8 cellular contexts compared by ENCODE assay signal in the genomic region with DNA sequence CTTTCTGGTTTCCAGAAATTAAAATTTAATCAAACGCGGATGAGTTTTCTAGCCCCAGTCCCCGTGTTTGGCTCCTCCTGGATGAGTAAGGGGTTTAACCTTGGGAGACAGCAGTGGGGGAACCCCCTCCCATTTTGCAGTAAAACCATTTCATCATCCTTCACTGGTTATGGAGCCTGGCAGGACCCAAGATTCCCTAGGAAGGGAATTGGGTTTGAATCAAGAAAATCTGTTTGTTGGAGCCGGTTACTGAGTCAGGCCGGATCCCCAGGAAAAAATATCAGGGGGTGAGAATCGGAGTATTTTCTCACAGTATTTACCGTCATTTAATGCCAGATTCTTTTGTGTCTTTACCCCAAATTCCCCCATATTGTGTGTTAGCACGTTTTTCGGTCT.
DNase-seq lines count a peak whose midpoint lies in the region; ATAC-seq lines count a peak whose summit lies in the region.

No MANE protein-coding gene starts in this region.

- H3K4me3 ChIP-seq in HUES6 (ENCODE audit: low read depth, low read length) (peak overlapping the region; percentile 98), muscle layer of duodenum (ENCODE audit: low read depth in 1 of 2, low read length in 2 of 2) (peak overlapping the region; percentile 87 to 96)

- peak; percentile 8 for DNase-seq in AG08395 (ENCODE audit: low spot score)
- DNase-seq in caudate nucleus (lab: John Stamatoyannopoulos, UW), result peak in 1 of 61 donors; percentile 20
- no peak for DNase-seq in NCI-H1694 (lab: John Stamatoyannopoulos, UW)
- no peak for DNase-seq in T-helper 9 cell
- no peak for DNase-seq in islet precursor cell

- ATAC-seq in HG03460 (IDR thresholded peaks at IDR 0.05; ENCODE audit: unreplicated experiment), result no peak

- peak overlapping the region; percentile 98 for H3K9ac ChIP-seq in HUES6 (ENCODE audit: low read length)

- H3K4me1 ChIP-seq in HUES6 (ENCODE audit: control insufficient read depth, insufficient read depth, low read length) (peaks cover 19% of the 10 kb centered on the region), muscle layer of duodenum (ENCODE audit: control insufficient read depth in 1 of 2, insufficient read depth in 2 of 2, low read length in 2 of 2) (peaks cover 28 to 34% of the 10 kb centered on the region in 2 donors)

- peaks cover 15% of the 10 kb centered on the region for H3K36me3 ChIP-seq in HUES6 (ENCODE audit: control insufficient read depth, insufficient read depth, low read length)
- no peaks in the 10 kb centered on the region for H3K36me3 ChIP-seq in muscle layer of duodenum (ENCODE audit: control insufficient read depth in 1 of 2, insufficient read depth in 2 of 2, low read length in 2 of 2)

- H3K9me3 ChIP-seq in HUES6 (ENCODE audit: control insufficient read depth, insufficient read depth, low read depth, low read length), result no peaks in the 10 kb centered on the region
- no peaks in the 10 kb centered on the region for H3K9me3 ChIP-seq in muscle layer of duodenum (ENCODE audit: control insufficient read depth in 1 of 2, low read length in 2 of 2)

- H3K27me3 ChIP-seq in HUES6 (ENCODE audit: control insufficient read depth, insufficient read depth, low read length) (no peaks in the 10 kb centered on the region; the same call in 1 of the 2 replicates), muscle layer of duodenum (ENCODE audit: low read depth, low read length) (no peaks in the 10 kb centered on the region)

- H3K27ac ChIP-seq in HUES6 (ENCODE audit: low read depth, low read length) (peak overlapping the region; percentile 98), caudate nucleus (ENCODE audit: low read depth, low read length) (peak overlapping the region; percentile 90), muscle layer of duodenum (ENCODE audit: low read length) (peak overlapping the region; percentile 90)
